ENCODE assay signal across 10 cellular contexts in genomic region chr7:121084748-121085336, GRCh38.
DNase-seq lines count a peak whose midpoint lies in the region; ATAC-seq and TF ChIP-seq lines count a peak whose summit lies in the region.
"Had no signal": no experiment of that assay in that cellular context is flagged by ENCODE, and none has a peak within 500 bp of the region (broad histone marks: within the 10 kb centered on the region; RNA-seq: fewer than 3 reads in every experiment).

No MANE protein-coding gene starts in this region.

- H3K36me3 ChIP-seq in lung (ENCODE audit: control insufficient read depth in 2 of 2, insufficient read depth in 2 of 2, low read length in 2 of 2): no peaks in the 10 kb centered on the region

- DNase-seq in ACHN (peak; percentile 98), NCI-H226 (peak; percentile 67), dedifferentiated amniotic fluid mesenchymal stem cell (ENCODE audit: extremely low spot score) (peak; percentile 75), lung (ENCODE audit: low spot score) (no peak), NOMO-1 treated with dmso at 0.1 percent for 144 hours (lab: John Stamatoyannopoulos, UW; ENCODE audit: unreplicated experiment) (no peak), erythroblast (lab: John Stamatoyannopoulos, UW) (no peak)
- DNase-seq in stimulated activated CD4-positive, alpha-beta T cell treated with anti-CD3 and anti-CD28 coated beads, Interleukin-4, amount 100 ng/mL, for 4 hours: no peak
- DNase-seq: C1 segment of cervical spinal cord had no signal

- H3K27me3 ChIP-seq in lung (ENCODE audit: control insufficient read depth, insufficient read depth): no peaks in the 10 kb centered on the region
- H3K27me3 ChIP-seq: body of pancreas had no signal

- no peak overlapping the region for H3K4me3 ChIP-seq in lung
- H3K4me3 ChIP-seq: body of pancreas had no signal

- peaks cover 0 to 2% of the 10 kb centered on the region in 2 donors for H3K9me3 ChIP-seq in lung (ENCODE audit: control insufficient read depth in 2 of 2, insufficient read depth in 1 of 2, low read length in 1 of 2)
- H3K9me3 ChIP-seq: body of pancreas had no signal

- ATAC-seq in lung (ENCODE audit: insufficient read depth, low FRiP score) (no peak), GM18505 (IDR thresholded peaks at IDR 0.05; ENCODE audit: unreplicated experiment) (no peak)
- ATAC-seq: body of pancreas had no signal

- TF ChIP-seq CTCF in lung (IDR thresholded peaks at IDR 0.05; ENCODE audit: control extremely low read depth, extremely low read depth): no peak

- peak overlapping the region; percentile 77 to 91 for H3K27ac ChIP-seq in lung (ENCODE audit: low read depth in 1 of 2, low read length in 1 of 2)
- H3K27ac ChIP-seq: body of pancreas had no signal

- H3K4me1 ChIP-seq in lung (ENCODE audit: control insufficient read depth in 2 of 2, insufficient read depth in 2 of 2, low read length in 2 of 2): peaks cover 3 to 17% of the 10 kb centered on the region in 2 donors
- H3K4me1 ChIP-seq: body of pancreas had no signal

- TF ChIP-seq POLR2A in GM18505 (IDR thresholded peaks at IDR 0.05; ENCODE audit: borderline replicate concordance, extremely low read depth, insufficient read depth, insufficient read length): no peak
- TF ChIP-seq POLR2A in erythroblast (IDR thresholded peaks at IDR 0.05; ENCODE audit: low read length): no peak

- in situ Hi-C loops in ACHN (cut with HindIII; ENCODE audit: low pct_ligation_motif_present, low pct_unique_long_range_greater_than_20kb, low sequenced_read_pairs): loop anchor here (25.0 kb wide), 1 partner anchor 98 kb away; the partner anchor contains the start of gene CPED1

- 80 to 93% methylated on average over 5 of the region's 5 CpGs for whole genome bisulfite sequencing in lung, 2 donors

Comparison
In these comparisons a context has a peak if more than half of its experiments do, and no peak if none do; other contexts are left out.
1. DNase-seq: peak in ACHN (single experiment), NCI-H226 (single experiment) and dedifferentiated amniotic fluid mesenchymal stem cell (single experiment); none in lung (single experiment), stimulated activated CD4-positive, alpha-beta T cell treated with anti-CD3 and anti-CD28 coated beads, Interleukin-4, amount 100 ng/mL, for 4 hours (0 of 2), NOMO-1 treated with dmso at 0.1 percent for 144 hours (single experiment) and erythroblast (0 of 2).